Comparison of ENCODE assay signal across 8 cellular contexts in genomic region chr15:90099868-90100854, GRCh38. TPM values are rescaled to one million over a fixed set of nuclear protein-coding genes. Genes with fewer than 3 reads are reported as not detected.
DNase-seq lines count a peak whose midpoint lies in the region; TF ChIP-seq lines count a peak whose summit lies in the region.

No MANE protein-coding gene starts in this region.

- TF ChIP-seq POLR2A in uterus (IDR thresholded peaks at IDR 0.05), result no peak

- TF ChIP-seq CTCF in uterus (IDR thresholded peaks at IDR 0.05), result no peak

- no peaks in the 10 kb centered on the region for H3K27me3 ChIP-seq in uterus

- peak overlapping the region; percentile 91 to 97 for H3K27ac ChIP-seq in uterus

- H3K36me3 ChIP-seq in uterus, result no peaks in the 10 kb centered on the region

- H3K9me3 ChIP-seq in uterus, result no peaks in the 10 kb centered on the region

- intact Hi-C loops in uterus (cut with DNase I; ENCODE audit: low total_unique reads), result no loop called here

- DNase-seq in NCI-H748 (lab: John Stamatoyannopoulos, UW; ENCODE audit: unreplicated experiment) (peak; percentile 9), NCI-H748 treated with DMSO at 0.1 percent for 48 hours (lab: John Stamatoyannopoulos, UW) (no peak), NCI-H226 (peak; percentile 68), cerebellum (ENCODE audit: low spot score) (peak; percentile 35), middle frontal gyrus (ENCODE audit: extremely low spot score, low spot score) (peak; percentile 59), uterus (peak; percentile 44 to 55), HT-29 (ENCODE audit: low spot score) (no peak)
- no peak for DNase-seq in activated CD4-positive, CD25-positive, alpha-beta regulatory T cell (lab: John Stamatoyannopoulos, UW)

- no peak overlapping the region for H3K4me3 ChIP-seq in uterus

- peaks cover 0 to 17% of the 10 kb centered on the region in 2 donors for H3K4me1 ChIP-seq in uterus

RNA-seq across cellular contexts. Expression of gene IDH2, which starts 2.1 kb away (rescaled TPM):
- total RNA-seq in cerebellum (51.9 TPM), uterus (10 to 100 TPM in 3 of 4 donors, 1 to 10 TPM in 1; 4.1 to 93.8 (median 21.5) TPM)
- 177 and 202 TPM in 2 replicates for total RNA-seq in HT-29 (2014; rRNA removed; shearing (Covaris generic))

Comparison
In these comparisons a context has a peak if more than half of its experiments do, and no peak if none do; other contexts are left out.
1. DNase-seq: peak in NCI-H748 (single experiment), NCI-H226 (single experiment), cerebellum (single experiment), middle frontal gyrus (single experiment) and uterus (2 of 2); none in NCI-H748 treated with DMSO at 0.1 percent for 48 hours (single experiment), HT-29 (single experiment) and activated CD4-positive, CD25-positive, alpha-beta regulatory T cell (0 of 4).